ENCODE assay signal across 8 cellular contexts in the genomic region with DNA sequence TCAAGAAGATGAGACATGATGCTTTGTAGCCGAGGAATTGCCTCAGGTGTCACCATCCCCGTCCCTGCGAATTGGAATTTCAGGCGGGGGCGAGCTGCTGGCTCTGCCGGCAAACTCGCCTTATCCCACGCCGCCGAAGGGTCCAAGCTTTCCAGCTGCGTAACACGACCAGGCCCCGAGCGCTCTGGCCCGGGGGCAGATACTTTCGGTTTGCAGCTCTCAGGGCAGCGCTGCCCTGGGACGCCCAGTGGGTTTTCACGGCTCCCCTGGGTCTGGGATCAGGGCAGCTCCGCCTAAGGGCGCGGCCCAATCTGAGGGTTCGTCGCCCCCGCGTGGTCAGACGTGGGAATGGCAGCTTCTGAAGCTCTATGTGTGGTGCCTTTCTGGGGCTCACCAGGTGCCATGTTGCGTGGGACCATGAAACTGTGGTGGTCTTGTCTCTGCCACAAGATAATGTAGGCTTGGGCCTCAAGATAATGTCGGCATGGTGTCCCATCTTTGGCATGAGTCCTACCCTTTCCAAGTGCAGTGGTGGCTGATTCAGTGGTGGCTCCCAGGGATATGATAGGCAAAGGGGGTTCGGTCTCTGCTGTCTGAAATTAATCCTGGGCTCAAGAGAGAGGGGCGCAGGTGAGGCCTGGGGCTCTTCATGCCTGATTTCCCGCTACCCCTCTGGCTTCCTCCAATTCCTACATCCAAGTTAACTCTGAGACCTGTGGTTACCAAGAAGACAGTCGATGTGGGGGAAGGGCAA. TPM values are rescaled to one million over a fixed set of nuclear protein-coding genes. Genes with fewer than 3 reads are reported as not detected.
A peak's percentile ranks its signal among the peaks of the same experiment; 100 is the strongest.
DNase-seq lines count a peak whose midpoint lies in the region; ATAC-seq, FAIRE-seq and TF ChIP-seq lines count a peak whose summit lies in the region.

No MANE protein-coding gene starts in this region.

- peak; percentile 90 for FAIRE-seq in GM19239 (lab: Jason Lieb, UNC)

- intact Hi-C loops in mucosa of descending colon (cut with DNase I, micrococcal nuclease): loop anchor here in 1 of 2 donors (5.0 kb wide), 2 partner anchors 65 to 115 kb away; no protein-coding TSS in a partner anchor

- H3K36me3 ChIP-seq in BE2C (no peaks in the 10 kb centered on the region), mucosa of descending colon (ENCODE audit: low read depth) (no peaks in the 10 kb centered on the region)

- peak; percentile 100 for ATAC-seq in mucosa of descending colon

- no peaks in the 10 kb centered on the region for H3K27me3 ChIP-seq in BE2C

- H3K4me1 ChIP-seq in BE2C (no peaks in the 10 kb centered on the region), mucosa of descending colon (ENCODE audit: low read depth) (no peaks in the 10 kb centered on the region)

- H3K4me3 ChIP-seq in BE2C (ENCODE audit: low read depth, low read length): peak overlapping the region; percentile 75
- H3K4me3 ChIP-seq in epithelial cell of proximal tubule (ENCODE audit: low read depth, low read length): peak overlapping the region; percentile 62
- H3K4me3 ChIP-seq in mucosa of descending colon: peak overlapping the region; percentile 20

- DNase-seq in BE2C (peak; percentile 88), GM19239 (ENCODE audit: insufficient read length, low spot score) (peak; percentile 74), HS-5 (ENCODE audit: low read depth) (peak; percentile 74), NOMO-1 treated with DMSO at 0.1 percent for 48 hours (lab: John Stamatoyannopoulos, UW; ENCODE audit: unreplicated experiment) (peak; percentile 77), activated T-cell treated with anti-CD3 and anti-CD28 coated beads for 24 hours (ENCODE audit: low read depth) (peak; percentile 75), epithelial cell of proximal tubule (ENCODE audit: low read depth) (no peak), mucosa of descending colon (peak; percentile 91 to 96 (median 94))
- DNase-seq in stimulated activated CD8-positive, alpha-beta memory T cell treated with anti-CD3 and anti-CD28 coated beads, Interleukin-2, amount 100 ng/mL, for 48 hours (ENCODE audit: low read depth in 2 of 2): peak; percentile 76 to 82

- H3K9me3 ChIP-seq in BE2C (no peaks in the 10 kb centered on the region), mucosa of descending colon (no peaks in the 10 kb centered on the region)

- TF ChIP-seq CTCF in BE2C (IDR thresholded peaks at IDR 0.05; ENCODE audit: low read depth, low read length) (peak; percentile 90), epithelial cell of proximal tubule (conservative IDR thresholded peaks at IDR 0.05; ENCODE audit: low read depth, low read length) (peak; percentile 92), mucosa of descending colon (IDR thresholded peaks at IDR 0.05) (peak; percentile 96)

RNA-seq across cellular contexts. Expression of a gene that starts 21.0 kb away (rescaled TPM):
- 192 TPM for polyA plus RNA-seq in BE2C (2012; ENCODE audit: insufficient read depth, insufficient read length, low read depth)
- total RNA-seq in epithelial cell of proximal tubule (59.9 and 71.0 TPM in 2 replicates), mucosa of descending colon (100 to 1,000 TPM in 2 of 3 donors, 10 to 100 TPM in 1; 92.1 to 137 (median 124) TPM)

RNA-seq across cellular contexts. Expression of a gene that starts 28.8 kb away (rescaled TPM):
- 29.0 TPM for polyA plus RNA-seq in BE2C (2012; ENCODE audit: insufficient read depth, insufficient read length, low read depth)
- total RNA-seq in epithelial cell of proximal tubule: 49.6 and 55.2 TPM in 2 replicates
- 100 to 1,000 TPM; 108 to 125 (median 124) TPM for total RNA-seq in mucosa of descending colon

RNA-seq across cellular contexts. Expression of a gene that starts 32.6 kb away (rescaled TPM):
- polyA plus RNA-seq in BE2C (2012; ENCODE audit: insufficient read depth, insufficient read length, low read depth): not detected
- total RNA-seq in epithelial cell of proximal tubule (14.7 and 53.3 TPM in 2 replicates), mucosa of descending colon (100 to 1,000 TPM in 1 of 3 donors, 10 to 100 TPM in 2; 65.7 to 183 (median 78.0) TPM)

RNA-seq across cellular contexts. Expression of a gene that starts 58.8 kb away (rescaled TPM):
- 2.3 TPM for polyA plus RNA-seq in BE2C (2012; ENCODE audit: insufficient read depth, insufficient read length, low read depth)
- not detected in 2 replicates for total RNA-seq in epithelial cell of proximal tubule
- 1 to 10 TPM; 1.4 to 2.1 (median 1.6) TPM for total RNA-seq in mucosa of descending colon

Comparison
In these comparisons a context has a peak if more than half of its experiments do, and no peak if none do; other contexts are left out.
1. H3K4me3 ChIP-seq: peak in every context shown above with its lines; median percentile 75 in BE2C; 62 in epithelial cell of proximal tubule; 20 in mucosa of descending colon.